Comparison of ENCODE assay signal across 8 cellular contexts in genomic region chr2:207283356-207283755, GRCh38.
A peak's percentile ranks its signal among the peaks of the same experiment; 100 is the strongest.
DNase-seq lines count a peak whose midpoint lies in the region; ATAC-seq and TF ChIP-seq lines count a peak whose summit lies in the region.

No MANE protein-coding gene starts in this region.

- H3K9me3 Mint-ChIP-seq in activated T-cell treated with anti-CD3 and anti-CD28 coated beads, Interleukin-2, amount 50 U/mL, for 24 hours: no peaks in the 10 kb centered on the region
- H3K9me3 Mint-ChIP-seq in stimulated activated naive CD8-positive, alpha-beta T cell treated with anti-CD3 and anti-CD28 coated beads, Interleukin-15, Interleukin-2, amounts not matched to agents 100 ng/mL and 50 ng/mL, for 24 hours: peaks cover 13% of the 10 kb centered on the region
- no peaks in the 10 kb centered on the region for H3K9me3 Mint-ChIP-seq in CD4-positive, alpha-beta T cell

- no peak for ATAC-seq in CD4-positive, alpha-beta T cell (ENCODE audit: poor library complexity)

- H3K27me3 Mint-ChIP-seq in activated T-cell treated with anti-CD3 and anti-CD28 coated beads, Interleukin-2, amount 50 U/mL, for 24 hours: no peaks in the 10 kb centered on the region
- H3K27me3 Mint-ChIP-seq in stimulated activated naive CD8-positive, alpha-beta T cell treated with anti-CD3 and anti-CD28 coated beads, Interleukin-15, Interleukin-2, amounts not matched to agents 100 ng/mL and 50 ng/mL, for 24 hours: no peaks in the 10 kb centered on the region
- no peaks in the 10 kb centered on the region for H3K27me3 Mint-ChIP-seq in CD4-positive, alpha-beta T cell

- H3K9me3 ChIP-seq in CD4-positive, alpha-beta T cell (ENCODE audit: control insufficient read depth, low read length): no peaks in the 10 kb centered on the region

- intact Hi-C loops in CD4-positive, alpha-beta T cell (cut with DNase I, micrococcal nuclease): no loop called here

- no peaks in the 10 kb centered on the region for H3K36me3 Mint-ChIP-seq in activated T-cell treated with anti-CD3 and anti-CD28 coated beads, Interleukin-2, amount 50 U/mL, for 24 hours (ENCODE audit: low read depth)
- H3K36me3 Mint-ChIP-seq in stimulated activated naive CD8-positive, alpha-beta T cell treated with anti-CD3 and anti-CD28 coated beads, Interleukin-15, Interleukin-2, amounts not matched to agents 100 ng/mL and 50 ng/mL, for 24 hours (ENCODE audit: low read depth): no peaks in the 10 kb centered on the region
- H3K36me3 Mint-ChIP-seq in CD4-positive, alpha-beta T cell (ENCODE audit: low read depth): no peaks in the 10 kb centered on the region

- no peak for DNase-seq in activated T-cell treated with anti-CD3 and anti-CD28 coated beads, Interleukin-2, amount 50 U/mL, for 24 hours
- DNase-seq in activated T-cell treated with anti-CD3 and anti-CD28 coated beads, Interleukin-2, amount 50 U/mL, for 1 hour: no peak
- peak; percentile 67 for DNase-seq in NCI-H69 (lab: John Stamatoyannopoulos, UW)
- peak; percentile 42 for DNase-seq in fibroblast of pulmonary artery (ENCODE audit: low read depth)
- no peak for DNase-seq in NCI-H187 (lab: John Stamatoyannopoulos, UW)
- no peak for DNase-seq in CD4-positive, alpha-beta T cell
- DNase-seq in effector CD4-positive, alpha-beta T cell: no peak

- CTCF ChIA-PET in CD4-positive, alpha-beta T cell (lab: Charles Lee): interaction anchor here (0.6 kb wide), 1 partner anchor 33 kb away, joined by 3 read pairs; no protein-coding TSS in a partner anchor

- POLR2A ChIA-PET in CD4-positive, alpha-beta T cell (lab: Charles Lee): interaction anchor here (1.3 kb wide), 1 partner anchor 117 kb away, joined by 7 read pairs; the partner anchor contains the start of gene KLF7

- peak overlapping the region; percentile 78 for H3K27ac Mint-ChIP-seq in activated T-cell treated with anti-CD3 and anti-CD28 coated beads, Interleukin-2, amount 50 U/mL, for 24 hours
- peak overlapping the region; percentile 13 for H3K27ac Mint-ChIP-seq in stimulated activated naive CD8-positive, alpha-beta T cell treated with anti-CD3 and anti-CD28 coated beads, Interleukin-15, Interleukin-2, amounts not matched to agents 100 ng/mL and 50 ng/mL, for 24 hours
- H3K27ac Mint-ChIP-seq in CD4-positive, alpha-beta T cell: no peak overlapping the region

- peaks cover 59% of the 10 kb centered on the region for H3K4me1 Mint-ChIP-seq in activated T-cell treated with anti-CD3 and anti-CD28 coated beads, Interleukin-2, amount 50 U/mL, for 24 hours (ENCODE audit: low read depth)
- H3K4me1 Mint-ChIP-seq in stimulated activated naive CD8-positive, alpha-beta T cell treated with anti-CD3 and anti-CD28 coated beads, Interleukin-15, Interleukin-2, amounts not matched to agents 100 ng/mL and 50 ng/mL, for 24 hours (ENCODE audit: low read depth): peaks cover 76% of the 10 kb centered on the region
- H3K4me1 Mint-ChIP-seq in CD4-positive, alpha-beta T cell (ENCODE audit: low read depth): peaks cover 27% of the 10 kb centered on the region

- H3K27ac ChIP-seq in CD4-positive, alpha-beta T cell (ENCODE audit: low read depth, low read length): no peak overlapping the region

- H3K4me3 ChIP-seq in fibroblast of pulmonary artery (replicated peaks; ENCODE audit: low read depth, low read length): no peak overlapping the region

- H3K4me3 Mint-ChIP-seq in activated T-cell treated with anti-CD3 and anti-CD28 coated beads, Interleukin-2, amount 50 U/mL, for 24 hours: no peak overlapping the region
- peak overlapping the region; percentile 14 for H3K4me3 Mint-ChIP-seq in stimulated activated naive CD8-positive, alpha-beta T cell treated with anti-CD3 and anti-CD28 coated beads, Interleukin-15, Interleukin-2, amounts not matched to agents 100 ng/mL and 50 ng/mL, for 24 hours
- H3K4me3 Mint-ChIP-seq in CD4-positive, alpha-beta T cell: no peak overlapping the region

- peak; percentile 32 for TF ChIP-seq CTCF in fibroblast of pulmonary artery (IDR thresholded peaks at IDR 0.05; ENCODE audit: low read length, missing control alignments)
- TF ChIP-seq CTCF in CD4-positive, alpha-beta T cell (IDR thresholded peaks at IDR 0.05): no peak

- H3K27me3 ChIP-seq in CD4-positive, alpha-beta T cell (ENCODE audit: control insufficient read depth, insufficient read depth, low read length): no peaks in the 10 kb centered on the region

Comparison
In these comparisons a context has a peak if more than half of its experiments do, and no peak if none do; other contexts are left out.
1. DNase-seq: peak in NCI-H69 (single experiment) and fibroblast of pulmonary artery (single experiment); none in activated T-cell treated with anti-CD3 and anti-CD28 coated beads, Interleukin-2, amount 50 U/mL, for 24 hours (single experiment), activated T-cell treated with anti-CD3 and anti-CD28 coated beads, Interleukin-2, amount 50 U/mL, for 1 hour (single experiment), NCI-H187 (0 of 2), CD4-positive, alpha-beta T cell (0 of 10) and effector CD4-positive, alpha-beta T cell (single experiment).